Comparison of ENCODE assay signal across 19 cellular contexts in the genomic region with DNA sequence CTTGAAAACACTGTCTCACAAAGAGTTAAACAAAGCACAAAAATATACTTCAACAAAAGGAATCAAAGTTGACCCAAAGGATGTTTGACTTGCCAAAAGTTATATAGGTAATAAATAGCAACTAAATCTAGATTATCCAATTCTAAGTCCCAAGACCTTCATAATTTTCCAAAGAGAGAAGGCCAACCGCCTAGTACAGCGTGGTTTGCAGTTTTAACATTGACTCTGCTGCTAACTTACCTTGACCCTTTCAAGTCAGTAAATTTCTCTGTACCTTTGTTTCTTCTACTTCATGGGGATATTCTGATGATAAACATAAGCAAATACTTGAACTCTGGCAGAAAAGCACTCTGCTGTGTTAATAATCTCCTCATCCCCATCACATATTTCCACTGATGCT. TPM values are rescaled to one million over a fixed set of nuclear protein-coding genes. Genes with fewer than 3 reads are reported as not detected.
A peak's percentile ranks its signal among the peaks of the same experiment; 100 is the strongest.
DNase-seq lines count a peak whose midpoint lies in the region; ATAC-seq, FAIRE-seq and TF ChIP-seq lines count a peak whose summit lies in the region.
"Had no signal": no experiment of that assay in that cellular context is flagged by ENCODE, and none has a peak within 500 bp of the region (broad histone marks: within the 10 kb centered on the region; RNA-seq: fewer than 3 reads in every experiment).

No MANE protein-coding gene starts in this region.

- FAIRE-seq in GM12891 (lab: Jason Lieb, UNC) (peak; percentile 50), H1 (lab: Jason Lieb, UNC) (no peak)

- intact Hi-C loops in heart left ventricle (cut with DNase I) (loop anchor here in 6 of 10 donors (5.0 to 10.0 kb wide), 6 partner anchors 97 to 407 kb away; partner anchors contain the start of genes BCAP29 (in 1 of the 6), COG5 (in 1 of the 6) and DUS4L (in 1 of the 6)), Right ventricle myocardium superior (cut with DNase I) (no loop called here), testis (cut with DNase I; ENCODE audit: low total_unique reads) (loop anchor here (10.0 kb wide), 1 partner anchor 257 kb away; no protein-coding TSS in a partner anchor)

- no peaks in the 10 kb centered on the region for H3F3A ChIP-seq in GM23338 (replicated peaks; ENCODE audit: low read depth)

- H2BK12ac ChIP-seq in H1 (ENCODE audit: low read depth, low read length), result no peak overlapping the region

- H3K79me1 ChIP-seq in H1 (ENCODE audit: low read depth, low read length), result no peaks in the 10 kb centered on the region

- CTCF ChIA-PET in H1 (lab: Charles Lee; ENCODE audit: partially characterized antibody), result interaction anchor here (0.6 to 1.1 kb wide), 3 partner anchors 11 to 411 kb away, joined by 3 to 5 read pairs (median 3); no protein-coding TSS in a partner anchor

- H4K8ac ChIP-seq in H1 (ENCODE audit: extremely low read depth, insufficient read depth, low read length), result no peak overlapping the region

- no peak overlapping the region for H4K5ac ChIP-seq in H1 (ENCODE audit: insufficient read length, low read depth, low read length)

- no peak overlapping the region for H4K91ac ChIP-seq in H1 (replicated peaks; ENCODE audit: insufficient read length, low read length)

- H3K9ac ChIP-seq in H1 (replicated peaks in 1 of 4; ENCODE audit: extremely low read depth in 1 of 4, low read depth in 3 of 4, low read length in 3 of 4), result no peak overlapping the region

- no peaks in the 10 kb centered on the region for H3K36me3 Mint-ChIP-seq in GM23338 (ENCODE audit: low read depth)
- H3K36me3 Mint-ChIP-seq: CD4-positive, CD25-positive, alpha-beta regulatory T cell; CD8-positive, alpha-beta T cell had no signal

- H3K36me3 ChIP-seq in heart left ventricle, result no peaks in the 10 kb centered on the region
- no peaks in the 10 kb centered on the region for H3K36me3 ChIP-seq in GM23338 (ENCODE audit: insufficient read depth)
- no peaks in the 10 kb centered on the region for H3K36me3 ChIP-seq in H1 (ENCODE audit: control insufficient read depth in 2 of 4, insufficient read depth in 4 of 4, low read length in 3 of 4)
- H3K36me3 ChIP-seq in testis (ENCODE audit: low read depth, missing control alignments), result no peaks in the 10 kb centered on the region

- no peak overlapping the region for H3K14ac ChIP-seq in H1 (ENCODE audit: insufficient read length)

- H3K4me3 ChIP-seq in heart left ventricle (no peak overlapping the region), GM23338 (no peak overlapping the region), H1 (ENCODE audit: extremely low read depth in 1 of 4, insufficient read depth in 2 of 4, low read depth in 3 of 4, low read length in 4 of 4) (no peak overlapping the region), testis (no peak overlapping the region)

- peak overlapping the region; percentile 25 for H3K27ac Mint-ChIP-seq in GM23338
- H3K27ac Mint-ChIP-seq: CD4-positive, CD25-positive, alpha-beta regulatory T cell; CD8-positive, alpha-beta T cell; H9; HFFc6 had no signal

- no peaks in the 10 kb centered on the region for H3K27me3 ChIP-seq in heart left ventricle
- H3K27me3 ChIP-seq in GM23338 (ENCODE audit: insufficient read depth), result no peaks in the 10 kb centered on the region
- H3K27me3 ChIP-seq in H1 (replicated peaks in 1 of 4; ENCODE audit: control insufficient read depth in 3 of 4, extremely low read depth in 1 of 4, insufficient read depth in 3 of 4, low read length in 3 of 4), result no peaks in the 10 kb centered on the region
- no peaks in the 10 kb centered on the region for H3K27me3 ChIP-seq in testis

- POLR2A ChIA-PET in H1 (lab: Charles Lee; ENCODE audit: partially characterized antibody), result interaction anchor here (0.5 kb wide), 1 partner anchor 67 kb away, joined by 3 read pairs; no protein-coding TSS in a partner anchor

- DNase-seq in heart left ventricle (no peak), Right ventricle myocardium superior (no peak), GM12891 (ENCODE audit: insufficient read length, low spot score) (no peak), GM23338 (ENCODE audit: low spot score) (no peak), H1 (ENCODE audit: low read depth in 1 of 2, low spot score in 2 of 2) (no peak), testis (no peak)
- DNase-seq: Caco-2; CD4-positive, CD25-positive, alpha-beta regulatory T cell; CD8-positive, alpha-beta T cell; DMS153; DND-41; H9; HFFc6 had no signal

- ATAC-seq in heart left ventricle (no peak), Right ventricle myocardium superior (ENCODE audit: poor library complexity) (no peak), GM23338 (no peak), GM21717 (IDR thresholded peaks at IDR 0.05; ENCODE audit: unreplicated experiment) (no peak)
- ATAC-seq: CD8-positive, alpha-beta T cell; HCT116 had no signal

- no peaks in the 10 kb centered on the region for H3K79me2 ChIP-seq in GM23338 (replicated peaks; ENCODE audit: insufficient read depth)
- no peaks in the 10 kb centered on the region for H3K79me2 ChIP-seq in H1 (ENCODE audit: control insufficient read depth in 1 of 2, insufficient read depth in 2 of 2, low read length in 2 of 2)

- H2BK15ac ChIP-seq in H1 (ENCODE audit: low read length), result no peak overlapping the region

- peak overlapping the region; percentile 84 for H3K56ac ChIP-seq in H1 (replicated peaks; ENCODE audit: insufficient read length, low read depth, low read length)

- H2BK5ac ChIP-seq in H1 (ENCODE audit: low read depth, low read length), result no peak overlapping the region

- no peak overlapping the region for H2AFZ ChIP-seq in GM23338
- no peak overlapping the region for H2AFZ ChIP-seq in H1 (ENCODE audit: low read length)

- H3K4me3 Mint-ChIP-seq in GM23338, result no peak overlapping the region
- H3K4me3 Mint-ChIP-seq: CD4-positive, CD25-positive, alpha-beta regulatory T cell; CD8-positive, alpha-beta T cell; H9; HFFc6 had no signal

- no peak overlapping the region for H2AK5ac ChIP-seq in H1 (ENCODE audit: low read depth, low read length)

- H3K4me1 ChIP-seq in heart left ventricle (peaks cover 0 to 24% (median 3%) of the 10 kb centered on the region in 12 donors), GM23338 (ENCODE audit: insufficient read depth) (peaks cover 11% of the 10 kb centered on the region; the same call in 1 of the 2 replicates), H1 (replicated peaks in 1 of 4; ENCODE audit: control insufficient read depth in 3 of 4, insufficient read depth in 4 of 4, low read length in 3 of 4) (peaks cover 0 to 8% (median under 1%) of the 10 kb centered on the region in 4 experiments; a peak in 4 of 7 replicates), testis (no peaks in the 10 kb centered on the region)
- H3K4me1 ChIP-seq: Caco-2 had no signal

- peak overlapping the region in 10 of 12 donors; percentile 7 to 72 (median 30) for H3K27ac ChIP-seq in heart left ventricle
- H3K27ac ChIP-seq in GM23338 (ENCODE audit: low read depth), result no peak overlapping the region
- no peak overlapping the region for H3K27ac ChIP-seq in H1 (ENCODE audit: low read depth, low read length)
- no peak overlapping the region for H3K27ac ChIP-seq in testis

- H3K9me3 ChIP-seq in heart left ventricle (no peaks in the 10 kb centered on the region), H1 (ENCODE audit: insufficient read depth in 2 of 2, low read depth in 1 of 2, low read length in 1 of 2) (no peaks in the 10 kb centered on the region), testis (no peaks in the 10 kb centered on the region)
- H3K9me3 ChIP-seq: Caco-2 had no signal

- no peak overlapping the region for H2BK20ac ChIP-seq in H1 (ENCODE audit: low read length)

- no peak overlapping the region for H3K18ac ChIP-seq in H1 (ENCODE audit: extremely low read depth, low read length)

- TF ChIP-seq RAD21 in H1 (IDR thresholded peaks at IDR 0.05 in 1 of 2, conservative IDR thresholded peaks at IDR 0.05 in 1 of 2; ENCODE audit: low read depth in 2 of 2, low read length in 2 of 2), result no peak

- no peaks in the 10 kb centered on the region for H4K20me1 ChIP-seq in GM23338 (replicated peaks; ENCODE audit: insufficient read depth)
- H4K20me1 ChIP-seq in H1 (replicated peaks in 1 of 2; ENCODE audit: control insufficient read depth in 1 of 2, insufficient read depth in 2 of 2, low read length in 2 of 2), result peaks cover under 1 to 2% of the 10 kb centered on the region in 2 experiments

- no peak for TF ChIP-seq EP300 in H1 (IDR thresholded peaks at IDR 0.05; ENCODE audit: borderline replicate concordance in 1 of 2, low read depth in 2 of 2, low read length in 2 of 2)

- H3K4me1 Mint-ChIP-seq in GM23338, result peaks cover 32% of the 10 kb centered on the region

- no peaks in the 10 kb centered on the region for H3K9me3 Mint-ChIP-seq in GM23338
- H3K9me3 Mint-ChIP-seq: CD4-positive, CD25-positive, alpha-beta regulatory T cell; CD8-positive, alpha-beta T cell; H9; HFFc6 had no signal

- TF ChIP-seq CTCF in heart left ventricle (IDR thresholded peaks at IDR 0.05) (no peak), GM23338 (conservative IDR thresholded peaks at IDR 0.05; ENCODE audit: low read depth in 2 of 2) (no peak), H1 (IDR thresholded peaks at IDR 0.05; ENCODE audit: control extremely low read depth in 1 of 3, insufficient read depth in 1 of 3, low read depth in 1 of 3, low read length in 3 of 3) (no peak), testis (IDR thresholded peaks at IDR 0.05) (no peak)

- H3K4me2 ChIP-seq in GM23338 (no peak overlapping the region), H1 (ENCODE audit: insufficient read depth in 1 of 2, low read depth in 2 of 2, low read length in 2 of 2) (no peak overlapping the region)

- no peaks in the 10 kb centered on the region for H3K23me2 ChIP-seq in H1 (ENCODE audit: low read depth, low read length)

- TF ChIP-seq POLR2A in heart left ventricle (IDR thresholded peaks at IDR 0.05), result no peak
- no peak for TF ChIP-seq POLR2A in GM12891 (IDR thresholded peaks at IDR 0.05; ENCODE audit: low read depth, low read length)
- no peak for TF ChIP-seq POLR2A in H1 (IDR thresholded peaks at IDR 0.05; ENCODE audit: control extremely low read depth in 1 of 2, low read depth in 2 of 2, low read length in 2 of 2)
- no peak for TF ChIP-seq POLR2A in testis (IDR thresholded peaks at IDR 0.05)

- peaks cover 2% of the 10 kb centered on the region for H3K27me3 Mint-ChIP-seq in GM23338 (ENCODE audit: insufficient read depth, low read depth, poor library complexity)
- H3K27me3 Mint-ChIP-seq: CD4-positive, CD25-positive, alpha-beta regulatory T cell had no signal

- WGBS in heart left ventricle, 4 donors, result 52 to 80% (median 59%) methylated on average over 2 of the region's 2 CpGs
- 97% methylated on average over 2 of the region's 2 CpGs; no CpG with 5 or more reads in 1 of the 2 experiments for WGBS in H1 (ENCODE audit: extremely low coverage in 1 of 2, insufficient coverage in 1 of 2, insufficient read length in 1 of 2, insufficient replicate concordance in 2 of 2, low coverage in 1 of 2, low lambda C conversion rate in 2 of 2, missing lambda C conversion rate in 1 of 2), 2 experiments
- 68 to 69% methylated on average over 2 of the region's 2 CpGs for WGBS in testis, 2 donors

- no peak overlapping the region for H3K23ac ChIP-seq in H1 (ENCODE audit: insufficient read length)

- no peak overlapping the region for H3K4ac ChIP-seq in H1 (replicated peaks; ENCODE audit: insufficient read length, low read depth, low read length)

- H3K9me2 ChIP-seq in GM23338 (ENCODE audit: insufficient read depth), result no peaks in the 10 kb centered on the region

- H2BK120ac ChIP-seq in H1 (replicated peaks; ENCODE audit: low read depth, low read length), result no peak overlapping the region

RNA-seq across cellular contexts. Expression of gene GPR22, which starts 1.9 kb away (rescaled TPM):
- 10 to 100 TPM in 8 of 9 donors, 1 to 10 TPM in 1; 7.0 to 59.8 (median 41.9) TPM for total RNA-seq in heart left ventricle
- 10 to 100 TPM in 1 of 2 donors, 1 to 10 TPM in 1; 9.0 to 33.5 TPM for polyA plus RNA-seq in heart left ventricle
- total RNA-seq in Right ventricle myocardium superior, result 36.4 TPM
- polyA plus RNA-seq in GM12891 (2012; ENCODE audit: low read depth, missing spikeins), result 0.04 TPM
- not detected in 2 replicates for total RNA-seq in GM23338 (2014; rRNA removed; shearing (Covaris generic))
- 2.0 and 3.4 TPM in 2 replicates for polyA plus RNA-seq in GM23338 (2016; fragmentation: Nextera tagmentation; extraction: Ambion mirVana)
- not detected in 2 replicates for total RNA-seq in H1 (2021; fragmentation: NEBNext Ultra II Directional; extraction: Animal tissue kit (Norgen Biotek cat#: 25700))
- polyA plus RNA-seq in H1 (2011; rRNA removed), result 0.02 TPM in 1 of 2 replicates, not detected in the other
- not detected for polyA plus RNA-seq in H1 (2011; cell fraction: cytosol; rRNA removed)
- polyA plus RNA-seq in H1 (2011; cell fraction: nucleus; rRNA removed), result not detected
- not detected in 4 replicates for polyA plus RNA-seq in H1 (2012, experiment 1 of 2)
- polyA plus RNA-seq in H1 (2012, experiment 2 of 2), result not detected
- polyA plus RNA-seq in H1 (2013, experiment 1 of 2), result not detected
- not detected for polyA plus RNA-seq in H1 (2013, experiment 2 of 2)
- 0.61 TPM in 1 of 2 replicates, not detected in the other for polyA minus RNA-seq in H1 (2011; rRNA and poly(A)+ RNA removed)
- polyA minus RNA-seq in H1 (2011; cell fraction: cytosol; rRNA and poly(A)+ RNA removed), result not detected
- not detected for polyA minus RNA-seq in H1 (2011; cell fraction: nucleus; rRNA and poly(A)+ RNA removed)
- total RNA-seq in testis, result not detected
- 0.11 TPM for polyA plus RNA-seq in testis (ENCODE audit: insufficient read depth, low read depth, low replicate concordance)
- total RNA-seq: A172; A673; Caco-2; CD4-positive, CD25-positive, alpha-beta regulatory T cell; CD8-positive, alpha-beta T cell; H4; H9; HFFc6 had no signal
- polyA plus RNA-seq: BJ had no signal

Comparison
In these comparisons a context has a peak if more than half of its experiments do, and no peak if none do; other contexts are left out.
1. H3K27ac ChIP-seq: peak in heart left ventricle (10 of 12); none in GM23338 (single experiment), H1 (single experiment) and testis (0 of 2).